Comparison of ENCODE assay signal across 2 cellular contexts in the genomic region with DNA sequence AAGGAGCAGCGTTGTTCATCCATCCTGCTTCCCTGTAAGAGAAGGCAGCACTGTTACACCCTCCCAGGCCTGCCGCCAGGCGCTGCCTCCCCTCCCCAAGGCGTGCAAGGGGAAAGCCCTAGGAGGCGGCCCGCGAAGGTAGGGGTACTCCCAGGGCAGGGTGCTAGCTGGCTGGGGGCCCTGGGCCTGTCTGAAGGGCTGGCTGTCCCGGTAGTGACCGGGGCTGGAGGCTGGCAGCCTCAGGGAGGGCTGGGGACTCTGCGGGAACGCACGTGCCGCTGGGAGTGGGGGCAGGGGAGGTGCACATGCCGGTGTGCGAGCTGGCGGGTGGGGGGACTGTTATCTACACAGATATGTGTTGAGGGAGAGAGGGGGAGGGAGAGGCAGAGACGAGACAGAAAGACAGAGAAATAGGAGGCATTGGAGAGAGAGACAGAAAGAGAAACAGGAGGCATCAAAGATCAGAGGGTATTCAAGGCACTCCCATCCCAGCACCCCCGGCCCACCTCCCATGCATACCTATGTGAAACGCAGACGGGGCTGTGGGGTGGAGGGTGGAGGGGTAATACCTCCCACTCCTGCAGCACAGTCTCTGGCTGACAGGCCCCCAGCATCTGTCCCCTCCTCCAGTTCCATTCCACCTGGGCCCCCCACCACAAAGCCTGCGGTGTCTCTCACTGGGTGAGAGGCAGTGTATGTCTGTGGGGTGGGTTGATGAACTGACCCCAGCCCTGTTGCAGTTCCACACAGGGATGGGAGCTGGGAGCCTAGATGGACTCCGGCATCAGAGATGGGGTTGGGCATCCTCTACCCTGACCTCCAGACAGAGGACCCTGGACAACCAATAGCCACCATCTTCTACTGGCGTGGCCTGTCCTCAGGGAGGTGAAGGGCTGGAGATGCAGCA.
TF ChIP-seq lines count a peak whose summit lies in the region.

No MANE protein-coding gene starts in this region.

TF ChIP-seq in GM23338, 12 proteins besides CTCF, POLR2A, EP300 and RAD21 (continued from another document and continues in another):
- TF ChIP-seq ETS1 (IDR thresholded peaks at IDR 0.05) (no peak), EZH2phosphoT487 (IDR thresholded peaks at IDR 0.05; ENCODE audit: unreplicated experiment) (no peak), STAT1 (IDR thresholded peaks at IDR 0.05; ENCODE audit: unreplicated experiment) (no peak), ZNF462 (CRISPR knock-in tag; IDR thresholded peaks at IDR 0.05) (no peak), CREB1 (CRISPR knock-in tag; IDR thresholded peaks at IDR 0.05; ENCODE audit: low read depth) (no peak), REST (IDR thresholded peaks at IDR 0.05; ENCODE audit: unreplicated experiment) (no peak)

TF ChIP-seq in neural cell, 6 proteins besides CTCF, POLR2A, EP300 and RAD21:
- TF ChIP-seq REST (IDR thresholded peaks at IDR 0.05; ENCODE audit: borderline replicate concordance) = no peak
- no peak for TF ChIP-seq EZH2 (IDR thresholded peaks at IDR 0.05; ENCODE audit: borderline replicate concordance, insufficient read depth, low read length, poor library complexity, severe bottlenecking)
- no peak for TF ChIP-seq TAF1 (IDR thresholded peaks at IDR 0.05; ENCODE audit: low read depth)
- peak; percentile 21 for TF ChIP-seq POLR2AphosphoS5 (IDR thresholded peaks at IDR 0.05)
- TF ChIP-seq SMC3 (conservative IDR thresholded peaks at IDR 0.05; ENCODE audit: poor library complexity) = peak; percentile 25
- peak; percentile 55 for TF ChIP-seq MXI1 (conservative IDR thresholded peaks at IDR 0.05; ENCODE audit: poor library complexity, severe bottlenecking)
TF ChIP-seq in neural cell: peak in this region for 3.
